In genomic region chr17:75262112-75262606, GRCh38 we compare ENCODE assay signal across 1 cellular context.
TF ChIP-seq lines count a peak whose summit lies in the region.

No MANE protein-coding gene starts in this region.

TF ChIP-seq in K562, 482 proteins besides CTCF, POLR2A, EP300 and RAD21 (continued from another document):
- TF ChIP-seq, protein P1, sequence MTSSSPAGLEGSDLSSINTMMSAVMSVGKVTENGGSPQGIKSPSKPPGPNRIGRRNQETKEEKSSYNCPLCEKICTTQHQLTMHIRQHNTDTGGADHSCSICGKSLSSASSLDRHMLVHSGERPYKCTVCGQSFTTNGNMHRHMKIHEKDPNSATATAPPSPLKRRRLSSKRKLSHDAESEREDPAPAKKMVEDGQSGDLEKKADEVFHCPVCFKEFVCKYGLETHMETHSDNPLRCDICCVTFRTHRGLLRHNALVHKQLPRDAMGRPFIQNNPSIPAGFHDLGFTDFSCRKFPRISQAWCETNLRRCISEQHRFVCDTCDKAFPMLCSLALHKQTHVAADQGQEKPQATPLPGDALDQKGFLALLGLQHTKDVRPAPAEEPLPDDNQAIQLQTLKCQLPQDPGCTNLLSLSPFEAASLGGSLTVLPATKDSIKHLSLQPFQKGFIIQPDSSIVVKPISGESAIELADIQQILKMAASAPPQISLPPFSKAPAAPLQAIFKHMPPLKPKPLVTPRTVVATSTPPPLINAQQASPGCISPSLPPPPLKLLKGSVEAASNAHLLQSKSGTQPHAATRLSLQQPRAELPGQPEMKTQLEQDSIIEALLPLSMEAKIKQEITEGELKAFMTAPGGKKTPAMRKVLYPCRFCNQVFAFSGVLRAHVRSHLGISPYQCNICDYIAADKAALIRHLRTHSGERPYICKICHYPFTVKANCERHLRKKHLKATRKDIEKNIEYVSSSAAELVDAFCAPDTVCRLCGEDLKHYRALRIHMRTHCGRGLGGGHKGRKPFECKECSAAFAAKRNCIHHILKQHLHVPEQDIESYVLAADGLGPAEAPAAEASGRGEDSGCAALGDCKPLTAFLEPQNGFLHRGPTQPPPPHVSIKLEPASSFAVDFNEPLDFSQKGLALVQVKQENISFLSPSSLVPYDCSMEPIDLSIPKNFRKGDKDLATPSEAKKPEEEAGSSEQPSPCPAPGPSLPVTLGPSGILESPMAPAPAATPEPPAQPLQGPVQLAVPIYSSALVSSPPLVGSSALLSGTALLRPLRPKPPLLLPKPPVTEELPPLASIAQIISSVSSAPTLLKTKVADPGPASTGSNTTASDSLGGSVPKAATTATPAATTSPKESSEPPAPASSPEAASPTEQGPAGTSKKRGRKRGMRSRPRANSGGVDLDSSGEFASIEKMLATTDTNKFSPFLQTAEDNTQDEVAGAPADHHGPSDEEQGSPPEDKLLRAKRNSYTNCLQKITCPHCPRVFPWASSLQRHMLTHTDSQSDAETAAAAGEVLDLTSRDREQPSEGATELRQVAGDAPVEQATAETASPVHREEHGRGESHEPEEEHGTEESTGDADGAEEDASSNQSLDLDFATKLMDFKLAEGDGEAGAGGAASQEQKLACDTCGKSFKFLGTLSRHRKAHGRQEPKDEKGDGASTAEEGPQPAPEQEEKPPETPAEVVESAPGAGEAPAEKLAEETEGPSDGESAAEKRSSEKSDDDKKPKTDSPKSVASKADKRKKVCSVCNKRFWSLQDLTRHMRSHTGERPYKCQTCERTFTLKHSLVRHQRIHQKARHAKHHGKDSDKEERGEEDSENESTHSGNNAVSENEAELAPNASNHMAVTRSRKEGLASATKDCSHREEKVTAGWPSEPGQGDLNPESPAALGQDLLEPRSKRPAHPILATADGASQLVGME (CRISPR knock-in tag; IDR thresholded peaks at IDR 0.05), result no peak
- TF ChIP-seq HEY1 (CRISPR knock-in tag; IDR thresholded peaks at IDR 0.05; ENCODE audit: borderline replicate concordance) (no peak), TSC22D4 (tag; IDR thresholded peaks at IDR 0.05) (no peak), TBP (optimal IDR thresholded peaks at IDR 0.05; ENCODE audit: low read depth, low read length) (no peak), ZKSCAN8 (CRISPR knock-in tag; IDR thresholded peaks at IDR 0.05) (no peak), NFRKB (IDR thresholded peaks at IDR 0.05; ENCODE audit: low read depth) (no peak), EHMT2 (IDR thresholded peaks at IDR 0.05) (no peak), OTX1 (CRISPR knock-in tag; IDR thresholded peaks at IDR 0.05) (no peak), DNMT1 (IDR thresholded peaks at IDR 0.05) (no peak), BACH1 (tag; IDR thresholded peaks at IDR 0.05) (no peak), ZNF224 (CRISPR knock-in tag; IDR thresholded peaks at IDR 0.05) (0 out of 2 replicates have a peak, but pooled peaks have one; percentile 9), CCNT2 (IDR thresholded peaks at IDR 0.05; ENCODE audit: borderline replicate concordance, extremely low read depth, insufficient read length, low read depth, low read length) (no peak), ZNF717 (CRISPR knock-in tag; IDR thresholded peaks at IDR 0.05) (no peak), MYBL2 (IDR thresholded peaks at IDR 0.05; ENCODE audit: low read depth) (no peak), MYBL2 (CRISPR knock-in tag; IDR thresholded peaks at IDR 0.05; ENCODE audit: borderline replicate concordance) (no peak), ZFP36 (IDR thresholded peaks at IDR 0.05; ENCODE audit: low read depth, low read length, partially characterized antibody) (no peak), TFAM (CRISPR knock-in tag; conservative IDR thresholded peaks at IDR 0.05) (no peak), MYC (IDR thresholded peaks at IDR 0.05; ENCODE audit: low read depth, low read length) (no peak), MYC (CRISPR knock-in tag; IDR thresholded peaks at IDR 0.05; ENCODE audit: borderline replicate concordance, low read depth) (0 out of 2 replicates have a peak, but pooled peaks have one; percentile 3), CBFB (CRISPR knock-in tag; IDR thresholded peaks at IDR 0.05) (0 out of 2 replicates have a peak, but pooled peaks have one; percentile 54)
- TF ChIP-seq, protein P2, sequence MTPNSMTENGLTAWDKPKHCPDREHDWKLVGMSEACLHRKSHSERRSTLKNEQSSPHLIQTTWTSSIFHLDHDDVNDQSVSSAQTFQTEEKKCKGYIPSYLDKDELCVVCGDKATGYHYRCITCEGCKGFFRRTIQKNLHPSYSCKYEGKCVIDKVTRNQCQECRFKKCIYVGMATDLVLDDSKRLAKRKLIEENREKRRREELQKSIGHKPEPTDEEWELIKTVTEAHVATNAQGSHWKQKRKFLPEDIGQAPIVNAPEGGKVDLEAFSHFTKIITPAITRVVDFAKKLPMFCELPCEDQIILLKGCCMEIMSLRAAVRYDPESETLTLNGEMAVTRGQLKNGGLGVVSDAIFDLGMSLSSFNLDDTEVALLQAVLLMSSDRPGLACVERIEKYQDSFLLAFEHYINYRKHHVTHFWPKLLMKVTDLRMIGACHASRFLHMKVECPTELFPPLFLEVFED (CRISPR knock-in tag; conservative IDR thresholded peaks at IDR 0.05), result no peak
- TF ChIP-seq, protein P3, sequence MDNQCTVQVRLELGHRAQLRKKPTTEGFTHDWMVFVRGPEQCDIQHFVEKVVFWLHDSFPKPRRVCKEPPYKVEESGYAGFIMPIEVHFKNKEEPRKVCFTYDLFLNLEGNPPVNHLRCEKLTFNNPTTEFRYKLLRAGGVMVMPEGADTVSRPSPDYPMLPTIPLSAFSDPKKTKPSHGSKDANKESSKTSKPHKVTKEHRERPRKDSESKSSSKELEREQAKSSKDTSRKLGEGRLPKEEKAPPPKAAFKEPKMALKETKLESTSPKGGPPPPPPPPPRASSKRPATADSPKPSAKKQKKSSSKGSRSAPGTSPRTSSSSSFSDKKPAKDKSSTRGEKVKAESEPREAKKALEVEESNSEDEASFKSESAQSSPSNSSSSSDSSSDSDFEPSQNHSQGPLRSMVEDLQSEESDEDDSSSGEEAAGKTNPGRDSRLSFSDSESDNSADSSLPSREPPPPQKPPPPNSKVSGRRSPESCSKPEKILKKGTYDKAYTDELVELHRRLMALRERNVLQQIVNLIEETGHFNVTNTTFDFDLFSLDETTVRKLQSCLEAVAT (IDR thresholded peaks at IDR 0.05), result no peak
- TF ChIP-seq, protein P4, sequence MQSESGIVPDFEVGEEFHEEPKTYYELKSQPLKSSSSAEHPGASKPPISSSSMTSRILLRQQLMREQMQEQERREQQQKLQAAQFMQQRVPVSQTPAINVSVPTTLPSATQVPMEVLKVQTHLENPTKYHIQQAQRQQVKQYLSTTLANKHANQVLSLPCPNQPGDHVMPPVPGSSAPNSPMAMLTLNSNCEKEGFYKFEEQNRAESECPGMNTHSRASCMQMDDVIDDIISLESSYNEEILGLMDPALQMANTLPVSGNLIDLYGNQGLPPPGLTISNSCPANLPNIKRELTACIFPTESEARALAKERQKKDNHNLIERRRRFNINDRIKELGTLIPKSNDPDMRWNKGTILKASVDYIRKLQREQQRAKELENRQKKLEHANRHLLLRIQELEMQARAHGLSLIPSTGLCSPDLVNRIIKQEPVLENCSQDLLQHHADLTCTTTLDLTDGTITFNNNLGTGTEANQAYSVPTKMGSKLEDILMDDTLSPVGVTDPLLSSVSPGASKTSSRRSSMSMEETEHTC (IDR thresholded peaks at IDR 0.05), result no peak
- TF ChIP-seq, protein P5, sequence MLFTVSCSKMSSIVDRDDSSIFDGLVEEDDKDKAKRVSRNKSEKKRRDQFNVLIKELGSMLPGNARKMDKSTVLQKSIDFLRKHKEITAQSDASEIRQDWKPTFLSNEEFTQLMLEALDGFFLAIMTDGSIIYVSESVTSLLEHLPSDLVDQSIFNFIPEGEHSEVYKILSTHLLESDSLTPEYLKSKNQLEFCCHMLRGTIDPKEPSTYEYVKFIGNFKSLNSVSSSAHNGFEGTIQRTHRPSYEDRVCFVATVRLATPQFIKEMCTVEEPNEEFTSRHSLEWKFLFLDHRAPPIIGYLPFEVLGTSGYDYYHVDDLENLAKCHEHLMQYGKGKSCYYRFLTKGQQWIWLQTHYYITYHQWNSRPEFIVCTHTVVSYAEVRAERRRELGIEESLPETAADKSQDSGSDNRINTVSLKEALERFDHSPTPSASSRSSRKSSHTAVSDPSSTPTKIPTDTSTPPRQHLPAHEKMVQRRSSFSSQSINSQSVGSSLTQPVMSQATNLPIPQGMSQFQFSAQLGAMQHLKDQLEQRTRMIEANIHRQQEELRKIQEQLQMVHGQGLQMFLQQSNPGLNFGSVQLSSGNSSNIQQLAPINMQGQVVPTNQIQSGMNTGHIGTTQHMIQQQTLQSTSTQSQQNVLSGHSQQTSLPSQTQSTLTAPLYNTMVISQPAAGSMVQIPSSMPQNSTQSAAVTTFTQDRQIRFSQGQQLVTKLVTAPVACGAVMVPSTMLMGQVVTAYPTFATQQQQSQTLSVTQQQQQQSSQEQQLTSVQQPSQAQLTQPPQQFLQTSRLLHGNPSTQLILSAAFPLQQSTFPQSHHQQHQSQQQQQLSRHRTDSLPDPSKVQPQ (CRISPR knock-in tag; IDR thresholded peaks at IDR 0.05; ENCODE audit: borderline replicate concordance), result no peak
TF ChIP-seq in K562: peak in this region for 9.
